1 cellular context compared by ENCODE assay signal in genomic region chr19:29923653-29924052, GRCh38.
TF ChIP-seq lines count a peak whose summit lies in the region.

No MANE protein-coding gene starts in this region.

TF ChIP-seq in K562, 482 proteins besides CTCF, POLR2A, EP300 and RAD21 (continued from another document):
- TF ChIP-seq ZNF592 (IDR thresholded peaks at IDR 0.05) (no peak), ELF2 (CRISPR knock-in tag; IDR thresholded peaks at IDR 0.05) (no peak), THRAP3 (IDR thresholded peaks at IDR 0.05; ENCODE audit: borderline replicate concordance) (no peak), ELK1 (CRISPR knock-in tag; IDR thresholded peaks at IDR 0.05) (no peak)
